ENCODE assay signal across 23 cellular contexts in the genomic region with DNA sequence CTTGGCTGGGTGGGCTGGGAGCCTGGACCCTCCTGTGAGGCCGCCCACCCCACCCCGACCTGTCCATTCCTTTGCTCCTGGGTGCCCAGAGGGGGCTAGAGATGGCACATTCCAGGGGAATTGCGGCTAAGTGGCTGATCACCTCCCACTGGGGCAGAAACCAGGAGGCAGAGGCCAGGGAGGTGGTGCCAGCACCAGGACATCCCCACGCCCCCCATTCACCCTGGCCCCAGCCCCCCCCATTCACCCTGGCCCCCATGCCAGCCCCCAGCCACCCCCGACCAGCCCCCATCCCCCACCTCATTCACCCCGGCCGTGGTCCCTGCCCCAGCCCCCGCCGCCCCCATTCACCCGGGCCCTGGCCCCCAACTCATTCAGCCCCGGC. TPM values are rescaled to one million over a fixed set of nuclear protein-coding genes. Genes with fewer than 3 reads are reported as not detected.
"Had no signal": no experiment of that assay in that cellular context is flagged by ENCODE, and none has a peak within 500 bp of the region (broad histone marks: within the 10 kb centered on the region; RNA-seq: fewer than 3 reads in every experiment).

No MANE protein-coding gene starts in this region.

- H3K9me3 Mint-ChIP-seq: naive B cell; nephron; stimulated activated memory B cell treated with anti-CD40 and anti-IgM and Interleukin-4, amounts not matched to agents 10 μg/mL and 1 μg/mL and 100 μg/mL, for 72 hours; stimulated activated naive CD8-positive, alpha-beta T cell treated with anti-CD3 and anti-CD28 coated beads, Interleukin-15, Interleukin-2, amounts not matched to agents 100 ng/mL and 50 ng/mL, for 24 hours had no signal

- H3K4me3 Mint-ChIP-seq: naive B cell; nephron; stimulated activated memory B cell treated with anti-CD40 and anti-IgM and Interleukin-4, amounts not matched to agents 10 μg/mL and 1 μg/mL and 100 μg/mL, for 72 hours; stimulated activated naive CD8-positive, alpha-beta T cell treated with anti-CD3 and anti-CD28 coated beads, Interleukin-15, Interleukin-2, amounts not matched to agents 100 ng/mL and 50 ng/mL, for 24 hours had no signal

- DNase-seq: cortex of kidney; dorsolateral prefrontal cortex; effector CD8-positive, alpha-beta T cell; foreskin melanocyte; heart left ventricle; hippocampal formation; kidney glomerular epithelial cell; mesendoderm; naive B cell; psoas muscle; retina; spleen; stimulated activated CD4-positive, alpha-beta T cell treated with anti-CD3 and anti-CD28 coated beads, Interleukin-15, amount 100 ng/mL, for 24 hours; stimulated activated CD4-positive, alpha-beta T cell treated with anti-CD3 and anti-CD28 coated beads, Interleukin-1b, Interleukin-23, amount 100 ng/mL, for 48 hours; stimulated activated CD4-positive, alpha-beta T cell treated with anti-CD3 and anti-CD28 coated beads, Interleukin-4, amount 100 ng/mL, for 24 hours; tibial artery; uterus had no signal

- H3K36me3 Mint-ChIP-seq: naive B cell; stimulated activated memory B cell treated with anti-CD40 and anti-IgM and Interleukin-4, amounts not matched to agents 10 μg/mL and 1 μg/mL and 100 μg/mL, for 72 hours had no signal

- H3K4me3 ChIP-seq: dorsolateral prefrontal cortex, heart left ventricle, psoas muscle, spleen, tibial artery, upper lobe of left lung, uterus had no signal

- H3K27ac Mint-ChIP-seq: naive B cell; nephron; stimulated activated memory B cell treated with anti-CD40 and anti-IgM and Interleukin-4, amounts not matched to agents 10 μg/mL and 1 μg/mL and 100 μg/mL, for 72 hours; stimulated activated naive CD8-positive, alpha-beta T cell treated with anti-CD3 and anti-CD28 coated beads, Interleukin-15, Interleukin-2, amounts not matched to agents 100 ng/mL and 50 ng/mL, for 24 hours had no signal

- H3K27me3 Mint-ChIP-seq: stimulated activated naive CD8-positive, alpha-beta T cell treated with anti-CD3 and anti-CD28 coated beads, Interleukin-15, Interleukin-2, amounts not matched to agents 100 ng/mL and 50 ng/mL, for 24 hours had no signal

- H3K4me1 Mint-ChIP-seq: nephron had no signal

RNA-seq across cellular contexts. Expression of a gene that starts 6.2 kb away (rescaled TPM):
- total RNA-seq: liver had no signal

RNA-seq across cellular contexts. Expression of a gene that starts 26.4 kb away (rescaled TPM):
- total RNA-seq: temporal lobe had no signal
